Comparison of ENCODE assay signal across 8 cellular contexts in the genomic region with DNA sequence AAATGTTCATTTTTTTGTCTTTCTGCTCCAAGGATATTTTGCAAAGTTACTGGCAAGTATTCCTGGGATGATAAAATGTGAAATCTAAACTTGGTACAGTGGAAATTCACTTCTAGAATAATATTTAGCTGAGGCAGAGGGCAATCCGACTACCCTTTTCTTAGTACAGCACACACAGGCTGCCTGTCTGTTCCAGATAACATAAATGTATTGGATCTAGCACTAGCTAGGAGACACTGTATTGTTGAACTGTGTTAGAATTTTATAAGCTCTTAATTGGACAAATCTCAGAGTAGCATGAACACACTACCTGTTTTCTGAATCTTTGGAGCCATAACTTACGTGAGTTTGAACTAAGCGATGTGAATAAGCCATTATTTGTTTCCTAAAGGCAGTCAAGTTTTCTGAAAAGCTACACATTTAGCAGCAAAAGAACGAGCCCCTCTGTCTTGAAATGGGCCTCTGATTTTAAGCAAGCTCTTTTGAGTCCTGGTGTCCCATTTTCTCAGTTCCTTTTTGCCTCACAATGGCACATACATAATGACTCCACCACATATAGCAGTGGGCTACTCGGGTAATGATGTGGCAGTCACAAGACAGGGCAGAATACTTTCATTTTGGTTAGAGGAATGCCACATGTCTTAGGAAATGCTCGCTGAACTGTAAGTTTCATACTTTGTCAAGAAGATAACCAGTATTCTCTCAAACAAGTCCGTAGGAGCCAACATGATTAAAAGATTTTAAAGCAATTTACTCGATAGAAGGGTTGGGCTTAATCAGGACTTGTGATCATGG.
A peak's percentile ranks its signal among the peaks of the same experiment; 100 is the strongest.
DNase-seq lines count a peak whose midpoint lies in the region; ATAC-seq, FAIRE-seq and TF ChIP-seq lines count a peak whose summit lies in the region.

No MANE protein-coding gene starts in this region.

- intact Hi-C loops in activated naive CD4-positive, alpha-beta T cell treated with anti-CD3 and anti-CD28 coated beads for 36 hours (cut with micrococcal nuclease) = loop anchor here (1.0 to 5.0 kb wide), 14 partner anchors 11 to 665 kb away; partner anchors contain the start of gene ESR1
- intact Hi-C loops in left lung (cut with DNase I) = no loop called here

- H3K27me3 ChIP-seq in left lung (no peaks in the 10 kb centered on the region), tibial nerve (no peaks in the 10 kb centered on the region)

- H3K27me3 Mint-ChIP-seq in activated naive CD4-positive, alpha-beta T cell treated with anti-CD3 and anti-CD28 coated beads for 36 hours (ENCODE audit: low read depth) = no peaks in the 10 kb centered on the region
- H3K27me3 Mint-ChIP-seq in chondrocyte (ENCODE audit: low read depth) = peaks cover 5% of the 10 kb centered on the region

- H3K4me3 ChIP-seq in left lung (peak overlapping the region in 1 of 2 donors; percentile 13), tibial nerve (peak overlapping the region; percentile 4 to 40 (median 32))

- WGBS in tibial nerve, 2 donors = 27 to 30% methylated on average over 8 of the region's 8 CpGs

- CTCF ChIA-PET in activated naive CD4-positive, alpha-beta T cell treated with anti-CD3 and anti-CD28 coated beads for 36 hours (lab: Charles Lee) = interaction anchor here (0.6 to 3.5 kb wide), 26 partner anchors 8 to 580 kb away, joined by 3 to 18 read pairs (median 5); no protein-coding TSS in a partner anchor

- no peak for TF ChIP-seq CTCF in left lung (IDR thresholded peaks at IDR 0.05)
- no peak for TF ChIP-seq CTCF in tibial nerve (IDR thresholded peaks at IDR 0.05)
- no peak for TF ChIP-seq CTCF in chondrocyte (IDR thresholded peaks at IDR 0.05)

- H3K27ac ChIP-seq in left lung (peak overlapping the region; percentile 65 to 81), tibial nerve (peak overlapping the region; percentile 48 to 94 (median 77))

- TF ChIP-seq EP300 in tibial nerve (IDR thresholded peaks at IDR 0.05) = peak in 1 of 2 donors; percentile 79

- no peak for TF ChIP-seq POLR2A in tibial nerve (IDR thresholded peaks at IDR 0.05)

- H3K4me1 Mint-ChIP-seq in activated naive CD4-positive, alpha-beta T cell treated with anti-CD3 and anti-CD28 coated beads for 36 hours (ENCODE audit: low read depth) = peaks cover 19% of the 10 kb centered on the region
- no peaks in the 10 kb centered on the region for H3K4me1 Mint-ChIP-seq in chondrocyte (ENCODE audit: low read depth)

- H3K27ac Mint-ChIP-seq in activated naive CD4-positive, alpha-beta T cell treated with anti-CD3 and anti-CD28 coated beads for 36 hours = peak overlapping the region; percentile 87
- H3K27ac Mint-ChIP-seq in chondrocyte (ENCODE audit: unreplicated experiment) = no peak overlapping the region

- no peaks in the 10 kb centered on the region for H3K9me3 Mint-ChIP-seq in activated naive CD4-positive, alpha-beta T cell treated with anti-CD3 and anti-CD28 coated beads for 36 hours
- no peaks in the 10 kb centered on the region for H3K9me3 Mint-ChIP-seq in chondrocyte (ENCODE audit: low read depth)

- peak; percentile 92 for FAIRE-seq in GM19239 (lab: Jason Lieb, UNC)

- ATAC-seq in HG03139 (IDR thresholded peaks at IDR 0.05; ENCODE audit: unreplicated experiment) (peak; percentile 97), left lung (peak; percentile 83)

- DNase-seq in AG20443 (ENCODE audit: low spot score) (peak; percentile 45), GM19239 (ENCODE audit: insufficient read length, low spot score) (peak; percentile 31), left lung (no peak), tibial nerve (ENCODE audit: low spot score in 2 of 2) (peak in 1 of 2 donors; percentile 46), chondrocyte (ENCODE audit: low spot score) (no peak), NCI-H526 treated with DMSO at 0.1 percent for 48 hours (lab: John Stamatoyannopoulos, UW) (no peak)
- peak; percentile 65 for DNase-seq in activated naive CD4-positive, alpha-beta T cell treated with anti-CD3 and anti-CD28 coated beads for 36 hours

- H3K36me3 ChIP-seq in left lung (no peaks in the 10 kb centered on the region), tibial nerve (no peaks in the 10 kb centered on the region)

- H3K36me3 Mint-ChIP-seq in activated naive CD4-positive, alpha-beta T cell treated with anti-CD3 and anti-CD28 coated beads for 36 hours (ENCODE audit: low read depth) = no peaks in the 10 kb centered on the region
- H3K36me3 Mint-ChIP-seq in chondrocyte (ENCODE audit: low read depth) = no peaks in the 10 kb centered on the region

- H3K4me1 ChIP-seq in left lung (no peaks in the 10 kb centered on the region), tibial nerve (peaks cover 0 to 11% (median 0%) of the 10 kb centered on the region in 4 donors)

- H3K4me3 Mint-ChIP-seq in activated naive CD4-positive, alpha-beta T cell treated with anti-CD3 and anti-CD28 coated beads for 36 hours = peak overlapping the region; percentile 67
- H3K4me3 Mint-ChIP-seq in chondrocyte (ENCODE audit: unreplicated experiment) = no peak overlapping the region

- H3K9me3 ChIP-seq in left lung (no peaks in the 10 kb centered on the region), tibial nerve (no peaks in the 10 kb centered on the region)

Comparison
In these comparisons a context has a peak if more than half of its experiments do, and no peak if none do; other contexts are left out.
1. DNase-seq: peak in AG20443 (single experiment), GM19239 (single experiment) and activated naive CD4-positive, alpha-beta T cell treated with anti-CD3 and anti-CD28 coated beads for 36 hours (single experiment); none in left lung (0 of 2), chondrocyte (single experiment) and NCI-H526 treated with DMSO at 0.1 percent for 48 hours (single experiment).